12 cellular contexts compared by ENCODE assay signal in genomic region chr1:28955930-28956552, GRCh38. TPM values are rescaled to one million over a fixed set of nuclear protein-coding genes. Genes with fewer than 3 reads are reported as not detected.
DNase-seq lines count a peak whose midpoint lies in the region; ATAC-seq and TF ChIP-seq lines count a peak whose summit lies in the region.
"Had no signal": no experiment of that assay in that cellular context is flagged by ENCODE, and none has a peak within 500 bp of the region (broad histone marks: within the 10 kb centered on the region; RNA-seq: fewer than 3 reads in every experiment).

No MANE protein-coding gene starts in this region.

- H3K27me3 ChIP-seq in osteoblast (ENCODE audit: insufficient read depth, low read length): no peaks in the 10 kb centered on the region
- H3K27me3 ChIP-seq: dorsolateral prefrontal cortex, hepatocyte had no signal

- H3K9me3 ChIP-seq in SK-N-MC (ENCODE audit: low read depth, low read length): no peaks in the 10 kb centered on the region
- H3K9me3 ChIP-seq in osteoblast (ENCODE audit: low read depth, low read length): no peaks in the 10 kb centered on the region
- H3K9me3 ChIP-seq: HAP-1 had no signal

- no peak overlapping the region for H3K9ac ChIP-seq in SK-N-MC (ENCODE audit: insufficient read length)

- H3K27ac ChIP-seq in SK-N-MC: peak overlapping the region; percentile 10; the same call in 1 of the 2 replicates
- H3K27ac ChIP-seq in osteoblast (ENCODE audit: low read depth, low read length): no peak overlapping the region
- H3K27ac ChIP-seq: dorsolateral prefrontal cortex, hepatocyte had no signal

- no peaks in the 10 kb centered on the region for H4K20me1 ChIP-seq in osteoblast (ENCODE audit: insufficient read depth, low read length)

- H3K4me3 ChIP-seq in SK-N-MC (no peak overlapping the region), osteoblast (ENCODE audit: insufficient read depth, low read length) (no peak overlapping the region)
- H3K4me3 ChIP-seq: dorsolateral prefrontal cortex, HAP-1, hepatocyte had no signal

- H2AFZ ChIP-seq in osteoblast (ENCODE audit: low read length): no peak overlapping the region
- H2AFZ ChIP-seq: hepatocyte had no signal

- no peaks in the 10 kb centered on the region for H3K36me3 ChIP-seq in SK-N-MC (ENCODE audit: insufficient read depth, low read length)
- no peaks in the 10 kb centered on the region for H3K36me3 ChIP-seq in osteoblast (ENCODE audit: insufficient read depth, low read length)
- H3K36me3 ChIP-seq: HAP-1 had no signal

- DNase-seq in activated naive CD4-positive, alpha-beta T cell treated with anti-CD3 and anti-CD28 coated beads, Interleukin-2, amount 50 U/mL, for 16 hours: peak; percentile 29
- DNase-seq in activated naive CD4-positive, alpha-beta T cell (lab: John Stamatoyannopoulos, UW): no peak
- peak; percentile 80 for DNase-seq in NCI-H1436 (lab: John Stamatoyannopoulos, UW)
- no peak for DNase-seq in SK-N-MC (ENCODE audit: low read depth, low spot score)
- peak; percentile 52 for DNase-seq in osteoblast (ENCODE audit: insufficient read length, low spot score, missing footprints)
- DNase-seq: activated naive CD8-positive, alpha-beta T cell treated with anti-CD3 and anti-CD28 coated beads, Interleukin-2, amount 10 ng/mL, durations not matched to agents 7 days and 5 days; dorsolateral prefrontal cortex had no signal

- H3K4me2 ChIP-seq in osteoblast (ENCODE audit: insufficient read depth, low read length): no peak overlapping the region
- H3K4me2 ChIP-seq: hepatocyte had no signal

- no peaks in the 10 kb centered on the region for H3K4me1 ChIP-seq in osteoblast (ENCODE audit: insufficient read depth, low read length)
- H3K4me1 ChIP-seq: HAP-1 had no signal

- ATAC-seq in GM21367 (IDR thresholded peaks at IDR 0.05; ENCODE audit: unreplicated experiment) (no peak), GM18861 (IDR thresholded peaks at IDR 0.05; ENCODE audit: unreplicated experiment) (no peak), HG03175 (IDR thresholded peaks at IDR 0.05; ENCODE audit: unreplicated experiment) (no peak)

- TF ChIP-seq CTCF in osteoblast (IDR thresholded peaks at IDR 0.05; ENCODE audit: extremely low read depth, low read depth, low read length): no peak

- no peaks in the 10 kb centered on the region for H3K79me2 ChIP-seq in osteoblast (ENCODE audit: insufficient read depth, low read length)

RNA-seq across cellular contexts. Expression of gene EPB41, which starts 41.7 kb away (rescaled TPM):
- 19.4 and 20.6 TPM in 2 replicates for total RNA-seq in osteoblast

Comparison
In these comparisons a context has a peak if more than half of its experiments do, and no peak if none do; other contexts are left out.
1. DNase-seq: peak in activated naive CD4-positive, alpha-beta T cell treated with anti-CD3 and anti-CD28 coated beads, Interleukin-2, amount 50 U/mL, for 16 hours (single experiment), NCI-H1436 (single experiment) and osteoblast (single experiment); none in activated naive CD4-positive, alpha-beta T cell (0 of 4) and SK-N-MC (single experiment).